Comparison of ENCODE assay signal across 9 cellular contexts in the genomic region with DNA sequence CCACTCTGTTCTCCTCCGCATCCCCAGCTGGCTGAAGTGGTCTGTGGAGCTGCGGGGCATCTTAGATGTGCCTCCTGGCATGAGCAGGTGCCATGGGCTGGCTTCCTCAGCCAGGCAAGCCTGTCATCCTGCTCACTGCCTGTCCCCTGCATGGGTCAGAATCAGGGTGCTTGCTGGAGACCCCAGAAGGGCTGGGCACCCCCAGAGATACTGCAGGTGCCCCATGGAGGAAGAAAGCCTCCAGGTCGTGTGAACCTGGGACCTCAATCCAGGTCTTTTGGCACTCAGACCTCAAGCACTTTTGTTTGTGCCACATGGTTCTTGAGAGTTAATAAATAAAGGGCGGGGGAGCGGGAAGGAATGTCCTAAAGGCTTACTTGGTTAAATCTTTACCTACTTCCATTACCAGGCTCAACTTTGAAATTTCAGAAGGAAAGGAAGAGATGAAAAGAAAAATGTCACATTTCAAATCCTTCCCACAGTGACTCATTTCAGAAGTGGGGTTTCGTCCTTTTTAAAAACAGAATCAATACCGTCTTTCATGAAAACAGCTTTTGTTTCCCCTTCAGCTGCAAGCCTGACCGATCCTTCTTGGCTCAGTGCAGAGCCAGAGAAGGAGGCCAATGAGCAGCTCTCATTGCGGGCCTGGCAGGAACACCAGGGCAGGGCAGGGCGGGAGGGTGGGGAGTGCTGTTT.
A peak's percentile ranks its signal among the peaks of the same experiment; 100 is the strongest.
DNase-seq lines count a peak whose midpoint lies in the region; ATAC-seq, FAIRE-seq and TF ChIP-seq lines count a peak whose summit lies in the region.
"Had no signal": no experiment of that assay in that cellular context is flagged by ENCODE, and none has a peak within 500 bp of the region (broad histone marks: within the 10 kb centered on the region; RNA-seq: fewer than 3 reads in every experiment).

No MANE protein-coding gene starts in this region.

- H3K9me3 Mint-ChIP-seq in MCF 10A (ENCODE audit: unreplicated experiment): no peaks in the 10 kb centered on the region

- H3K4me3 Mint-ChIP-seq in MCF 10A (ENCODE audit: unreplicated experiment): no peak overlapping the region

- CTCF ChIA-PET in MCF 10A (lab: Yijun Ruan, JAX): interaction anchor here (1.0 kb wide), 1 partner anchor 72 kb away, joined by 8 read pairs; no protein-coding TSS in a partner anchor

- H3K4me1 ChIP-seq in pancreas: no peaks in the 10 kb centered on the region

- DNase-seq in MCF 10A (ENCODE audit: unreplicated experiment) (no peak), pancreas (peak in 2 of 6 donors; percentile 33 to 52), NCI-H82 (lab: John Stamatoyannopoulos, UW) (no peak), SK-N-DZ (ENCODE audit: low spot score) (no peak), NCI-H146 (lab: John Stamatoyannopoulos, UW) (no peak), RPMI8226 (no peak)

- H3K9me3 ChIP-seq in pancreas: no peaks in the 10 kb centered on the region

- H3K27me3 ChIP-seq in pancreas: no peaks in the 10 kb centered on the region

- H3K4me1 Mint-ChIP-seq in MCF 10A (ENCODE audit: insufficient read depth, unreplicated experiment): peaks cover 19% of the 10 kb centered on the region

- ATAC-seq in GM18907 (IDR thresholded peaks at IDR 0.05; ENCODE audit: unreplicated experiment): peak; percentile 93
- ATAC-seq in HG02938 (IDR thresholded peaks at IDR 0.05; ENCODE audit: unreplicated experiment): peak; percentile 93
- peak; percentile 61 to 85 (median 70) for ATAC-seq in pancreas

- H3K27ac Mint-ChIP-seq in MCF 10A (ENCODE audit: low read depth, unreplicated experiment): peak overlapping the region; percentile 33

- TF ChIP-seq CTCF in MCF 10A (IDR thresholded peaks at IDR 0.05; ENCODE audit: unreplicated experiment): no peak
- TF ChIP-seq CTCF in pancreas (IDR thresholded peaks at IDR 0.05): no peak

- FAIRE-seq in pancreas (lab: Jason Lieb, UNC): no peak
- FAIRE-seq: colon had no signal

- POLR2A ChIA-PET in MCF 10A (lab: Yijun Ruan, JAX): interaction anchor here (0.9 kb wide), 1 partner anchor 11 kb away, joined by 3 read pairs; no protein-coding TSS in a partner anchor

- no peaks in the 10 kb centered on the region for H3K36me3 Mint-ChIP-seq in MCF 10A (ENCODE audit: insufficient read depth, unreplicated experiment)

- H3K36me3 ChIP-seq in pancreas: no peaks in the 10 kb centered on the region

- intact Hi-C loops in MCF 10A (cut with micrococcal nuclease) (no loop called here), pancreas (cut with DNase I) (no loop called here)

- 51 to 55% methylated on average over 10 of the region's 10 CpGs for WGBS in pancreas, 2 donors

- BruUV-seq in MCF 10A (replicated peaks; lab: Mats Ljungman, UMichigan): no TSS peak

- no peaks in the 10 kb centered on the region for H3K27me3 Mint-ChIP-seq in MCF 10A (ENCODE audit: insufficient read depth, unreplicated experiment)

- H3K4me3 ChIP-seq in pancreas: no peak overlapping the region

- H3K27ac ChIP-seq in pancreas: peak overlapping the region; percentile 43 to 79 (median 69)
